Comparison of ENCODE assay signal across 27 cellular contexts in the genomic region with DNA sequence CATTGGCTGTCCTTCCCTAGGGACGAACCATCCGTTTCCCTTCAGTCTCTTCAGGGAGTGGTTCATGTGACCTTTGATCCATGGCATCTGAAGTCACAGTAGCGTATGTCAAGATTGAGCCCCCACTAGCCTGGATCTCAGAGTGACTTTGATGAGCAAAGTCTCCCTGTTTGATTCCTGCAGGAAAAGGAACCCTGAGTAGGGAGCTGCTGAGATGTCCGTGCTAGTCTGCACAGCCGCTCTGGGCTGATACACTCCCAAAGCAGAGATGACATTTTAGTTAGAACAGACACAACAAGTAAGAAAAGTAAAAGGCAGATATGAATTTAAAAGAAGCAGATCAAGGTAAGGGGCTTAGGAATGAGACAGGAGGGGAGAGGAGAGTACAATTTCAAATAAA.
"Had no signal": no experiment of that assay in that cellular context is flagged by ENCODE, and none has a peak within 500 bp of the region (broad histone marks: within the 10 kb centered on the region; RNA-seq: fewer than 3 reads in every experiment).

No MANE protein-coding gene starts in this region.

- H3K4me1 ChIP-seq: parathyroid adenoma, psoas muscle, sigmoid colon, spleen, suprapubic skin, tibial artery, upper lobe of right lung had no signal

- H2AFZ ChIP-seq: hepatocyte, parathyroid adenoma had no signal

- H3K4me2 ChIP-seq: hepatocyte had no signal

- H3K4me3 ChIP-seq: heart right ventricle, hepatocyte, lung, psoas muscle, sigmoid colon, spleen, suprapubic skin, thoracic aorta, tibial artery, upper lobe of right lung had no signal

- H3K79me2 ChIP-seq: hepatocyte, parathyroid adenoma had no signal

- H3K4me1 Mint-ChIP-seq: mesothelial cell of epicardium; naive B cell; natural killer cell; stimulated activated effector memory CD8-positive, alpha-beta T cell treated with anti-CD3 and anti-CD28 coated beads, Interleukin-12 subunit alpha, Interleukin-12 subunit beta, amount 100 ng/mL, for 72 hours had no signal

- H3K9me3 Mint-ChIP-seq: mesothelial cell of epicardium; nephron progenitor cell; stimulated activated effector memory CD8-positive, alpha-beta T cell treated with anti-CD3 and anti-CD28 coated beads, Interleukin-12 subunit alpha, Interleukin-12 subunit beta, amount 100 ng/mL, for 72 hours had no signal

- H3K36me3 ChIP-seq: heart right ventricle, neutrophil, sigmoid colon, spleen, suprapubic skin, thoracic aorta, tibial artery, upper lobe of right lung had no signal

- H3K27ac Mint-ChIP-seq: mesothelial cell of epicardium; naive B cell; natural killer cell; nephron progenitor cell; stimulated activated effector memory CD8-positive, alpha-beta T cell treated with anti-CD3 and anti-CD28 coated beads, Interleukin-12 subunit alpha, Interleukin-12 subunit beta, amount 100 ng/mL, for 72 hours; stimulated activated naive CD8-positive, alpha-beta T cell treated with anti-CD3 and anti-CD28 coated beads, Interleukin-15, Interleukin-2, amounts not matched to agents 100 ng/mL and 50 ng/mL, for 24 hours had no signal

- DNase-seq: heart right ventricle; islet precursor cell; mesendoderm; naive B cell; natural killer cell; nephron progenitor cell; occipital lobe; psoas muscle; sigmoid colon; small intestine; spleen; stimulated activated CD4-positive, alpha-beta T cell treated with anti-CD3 and anti-CD28 coated beads, Interleukin-4, amount 100 ng/mL, for 24 hours; stimulated activated naive CD4-positive, alpha-beta T cell; tibial artery; trophoblast cell; upper lobe of right lung had no signal

- FAIRE-seq: small intestine, urothelium cell line had no signal

- H3K9ac ChIP-seq: parathyroid adenoma had no signal

- H3K4me3 Mint-ChIP-seq: mesothelial cell of epicardium; naive B cell; natural killer cell; nephron progenitor cell; stimulated activated effector memory CD8-positive, alpha-beta T cell treated with anti-CD3 and anti-CD28 coated beads, Interleukin-12 subunit alpha, Interleukin-12 subunit beta, amount 100 ng/mL, for 72 hours; stimulated activated naive CD8-positive, alpha-beta T cell treated with anti-CD3 and anti-CD28 coated beads, Interleukin-15, Interleukin-2, amounts not matched to agents 100 ng/mL and 50 ng/mL, for 24 hours had no signal

- H3K36me3 Mint-ChIP-seq: mesothelial cell of epicardium; naive B cell; stimulated activated effector memory CD8-positive, alpha-beta T cell treated with anti-CD3 and anti-CD28 coated beads, Interleukin-12 subunit alpha, Interleukin-12 subunit beta, amount 100 ng/mL, for 72 hours had no signal

- H3K9me3 ChIP-seq: heart right ventricle, neutrophil, psoas muscle, sigmoid colon, suprapubic skin, thoracic aorta, tibial artery, upper lobe of right lung had no signal

- H3K27me3 Mint-ChIP-seq: naive B cell; stimulated activated naive CD8-positive, alpha-beta T cell treated with anti-CD3 and anti-CD28 coated beads, Interleukin-15, Interleukin-2, amounts not matched to agents 100 ng/mL and 50 ng/mL, for 24 hours had no signal

- H3K27ac ChIP-seq: heart right ventricle, hepatocyte, neutrophil, parathyroid adenoma, psoas muscle, sigmoid colon, spleen, suprapubic skin, thoracic aorta, tibial artery, upper lobe of right lung had no signal

- H3K27me3 ChIP-seq: heart right ventricle, hepatocyte, neutrophil, sigmoid colon, spleen, suprapubic skin, tibial artery, upper lobe of right lung had no signal

- ATAC-seq: left lobe of liver; natural killer cell; psoas muscle; stimulated activated effector memory CD8-positive, alpha-beta T cell treated with anti-CD3 and anti-CD28 coated beads, Interleukin-12 subunit alpha, Interleukin-12 subunit beta, amount 100 ng/mL, for 72 hours; upper lobe of right lung had no signal
